8 cellular contexts compared by ENCODE assay signal in the genomic region with DNA sequence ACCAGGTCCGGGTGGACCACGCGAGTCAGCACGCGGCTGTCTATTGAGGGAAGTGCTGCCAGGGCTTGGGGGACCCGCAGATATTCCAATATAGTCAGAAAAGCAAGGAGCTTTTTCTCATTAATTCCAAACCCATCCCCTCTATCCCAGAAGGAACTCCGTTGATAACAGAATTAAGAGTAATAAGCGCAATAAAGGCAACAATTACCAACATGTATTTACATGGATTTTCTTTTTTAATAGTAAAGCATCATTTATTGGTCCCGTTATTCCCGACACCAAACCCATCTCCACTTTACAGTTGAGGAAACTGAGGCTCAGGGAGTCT. TPM values are rescaled to one million over a fixed set of nuclear protein-coding genes. Genes with fewer than 3 reads are reported as not detected.
DNase-seq lines count a peak whose midpoint lies in the region; ATAC-seq and TF ChIP-seq lines count a peak whose summit lies in the region.

No MANE protein-coding gene starts in this region.

- no peak for ATAC-seq in activated naive CD4-positive, alpha-beta T cell treated with anti-CD3 and anti-CD28 coated beads, Interleukin-2, amount 50 U/mL, for 72 hours
- ATAC-seq in HG02610 (IDR thresholded peaks at IDR 0.05; ENCODE audit: unreplicated experiment), result no peak

- no peak for TF ChIP-seq CTCF in HFF-Myc (IDR thresholded peaks at IDR 0.05; ENCODE audit: low read depth, low read length, missing control alignments)
- no peak for TF ChIP-seq CTCF in smooth muscle cell (IDR thresholded peaks at IDR 0.05; ENCODE audit: borderline replicate concordance, insufficient read depth, poor library complexity, severe bottlenecking)

- H3K36me3 ChIP-seq in iPS-15b (ENCODE audit: control insufficient read depth, insufficient read depth, low read length), result peaks cover 5% of the 10 kb centered on the region
- H3K36me3 ChIP-seq in smooth muscle cell (ENCODE audit: low read depth), result no peaks in the 10 kb centered on the region

- H4K20me1 ChIP-seq in smooth muscle cell (ENCODE audit: low read depth), result no peaks in the 10 kb centered on the region

- peaks cover 26 to 60% of the 10 kb centered on the region in 2 donors for H3K36me3 Mint-ChIP-seq in activated naive CD4-positive, alpha-beta T cell treated with anti-CD3 and anti-CD28 coated beads, Interleukin-2, amount 50 U/mL, for 72 hours

- H3K9me3 ChIP-seq in iPS-15b (ENCODE audit: control insufficient read depth, insufficient read depth, low read length) (no peaks in the 10 kb centered on the region), smooth muscle cell (replicated peaks; ENCODE audit: low read depth) (no peaks in the 10 kb centered on the region)

- H3K4me2 ChIP-seq in smooth muscle cell, result peak overlapping the region; percentile 86

- H3K27me3 ChIP-seq in iPS-15b (ENCODE audit: control insufficient read depth, insufficient read depth, low read length) (no peaks in the 10 kb centered on the region), smooth muscle cell (ENCODE audit: low read depth) (no peaks in the 10 kb centered on the region)

- no peaks in the 10 kb centered on the region for H3K79me2 ChIP-seq in smooth muscle cell (ENCODE audit: low read depth)

- DNase-seq in HFF-Myc (ENCODE audit: extremely low read depth, low read depth), result no peak
- no peak for DNase-seq in activated naive CD4-positive, alpha-beta T cell treated with anti-CD3 and anti-CD28 coated beads, Interleukin-2, amount 50 U/mL, for 72 hours (ENCODE audit: low spot score in 2 of 2)
- DNase-seq in smooth muscle cell (lab: John Stamatoyannopoulos, UW; ENCODE audit: unreplicated experiment), result no peak
- no peak for DNase-seq in NCI-H82 treated with DMSO at 0.1 percent for 48 hours (lab: John Stamatoyannopoulos, UW; ENCODE audit: unreplicated experiment)
- DNase-seq in activated CD4-positive, CD25-positive, alpha-beta regulatory T cell treated with anti-CD3 and anti-CD28 coated beads, Interleukin-2, amount 50 U/mL, for 72 hours, result no peak
- DNase-seq in NCI-H524 treated with DMSO at 0.1 percent for 48 hours (lab: John Stamatoyannopoulos, UW), result no peak

- H3K4me3 ChIP-seq in HFF-Myc (replicated peaks; ENCODE audit: low read depth, low read length) (peak overlapping the region; percentile 35), iPS-15b (ENCODE audit: low read depth, low read length) (peak overlapping the region; percentile 70), smooth muscle cell (peak overlapping the region; percentile 57)

- H3F3A ChIP-seq in smooth muscle cell (ENCODE audit: low read depth), result no peaks in the 10 kb centered on the region

- H3K27ac ChIP-seq in smooth muscle cell (ENCODE audit: low read depth), result peak overlapping the region; percentile 6

- H3K9ac ChIP-seq in iPS-15b (ENCODE audit: low read depth, low read length) (no peak overlapping the region), smooth muscle cell (ENCODE audit: low read depth) (no peak overlapping the region)

- no peaks in the 10 kb centered on the region for H3K9me3 Mint-ChIP-seq in activated naive CD4-positive, alpha-beta T cell treated with anti-CD3 and anti-CD28 coated beads, Interleukin-2, amount 50 U/mL, for 72 hours

- peak overlapping the region; percentile 84 for H2AFZ ChIP-seq in smooth muscle cell (ENCODE audit: low read depth)

- WGBS in smooth muscle cell (ENCODE audit: low lambda C conversion rate), result 45% methylated on average over 10 of the region's 10 CpGs

- H3K4me1 ChIP-seq in iPS-15b (ENCODE audit: control insufficient read depth, insufficient read depth, low read length) (peaks cover 15% of the 10 kb centered on the region), smooth muscle cell (ENCODE audit: low read depth) (no peaks in the 10 kb centered on the region)

- peak overlapping the region; percentile 87 to 95 for H3K27ac Mint-ChIP-seq in activated naive CD4-positive, alpha-beta T cell treated with anti-CD3 and anti-CD28 coated beads, Interleukin-2, amount 50 U/mL, for 72 hours

RNA-seq across cellular contexts. Expression of a gene that starts 7.7 kb away (rescaled TPM):
- total RNA-seq in activated naive CD4-positive, alpha-beta T cell treated with anti-CD3 and anti-CD28 coated beads, Interleukin-2, amount 50 U/mL, for 72 hours, result 100 to 1,000 TPM; 305 to 312 TPM
- total RNA-seq in smooth muscle cell, result 18.2 and 19.3 TPM in 2 replicates
- 14.1 and 16.0 TPM in 2 replicates for polyA plus RNA-seq in smooth muscle cell

RNA-seq across cellular contexts. Expression of a gene that starts 26.6 kb away (rescaled TPM):
- 10 to 100 TPM; 74.9 to 75.2 TPM for total RNA-seq in activated naive CD4-positive, alpha-beta T cell treated with anti-CD3 and anti-CD28 coated beads, Interleukin-2, amount 50 U/mL, for 72 hours
- total RNA-seq in smooth muscle cell, result 17.7 and 18.6 TPM in 2 replicates
- 12.9 and 14.4 TPM in 2 replicates for polyA plus RNA-seq in smooth muscle cell

RNA-seq across cellular contexts. Expression of a gene that starts 57.3 kb away (rescaled TPM):
- total RNA-seq in activated naive CD4-positive, alpha-beta T cell treated with anti-CD3 and anti-CD28 coated beads, Interleukin-2, amount 50 U/mL, for 72 hours, result 100 to 1,000 TPM in 1 of 2 donors, 10 to 100 TPM in 1; 99.5 to 100 TPM
- total RNA-seq in smooth muscle cell, result 5.4 and 5.9 TPM in 2 replicates
- 2.9 and 4.6 TPM in 2 replicates for polyA plus RNA-seq in smooth muscle cell

Comparison
In these comparisons a context has a peak if more than half of its experiments do, and no peak if none do; other contexts are left out.
1. RNA of a gene that starts 7.7 kb away (total RNA-seq): 305 to 312 TPM in activated naive CD4-positive, alpha-beta T cell treated with anti-CD3 and anti-CD28 coated beads, Interleukin-2, amount 50 U/mL, for 72 hours; 18.2 to 19.3 TPM in smooth muscle cell; every median in the first group is over 10 times any median in the second.
2. RNA of a gene that starts 57.3 kb away (total RNA-seq): 99.5 to 100 TPM in activated naive CD4-positive, alpha-beta T cell treated with anti-CD3 and anti-CD28 coated beads, Interleukin-2, amount 50 U/mL, for 72 hours; 5.4 to 5.9 TPM in smooth muscle cell; every median in the first group is over 10 times any median in the second.
3. Peak in every context shown above with its lines, with median percentiles within 50 percentile points of each other: H3K4me3 ChIP-seq.